Comparison of ENCODE assay signal across 31 cellular contexts in genomic region chr10:124496150-124496549, GRCh38. TPM values are rescaled to one million over a fixed set of nuclear protein-coding genes. Genes with fewer than 3 reads are reported as not detected.
DNase-seq lines count a peak whose midpoint lies in the region; ATAC-seq and TF ChIP-seq lines count a peak whose summit lies in the region.
"Had no signal": no experiment of that assay in that cellular context is flagged by ENCODE, and none has a peak within 500 bp of the region (broad histone marks: within the 10 kb centered on the region; RNA-seq: fewer than 3 reads in every experiment).

No MANE protein-coding gene starts in this region.

- no peaks in the 10 kb centered on the region for H3K79me2 ChIP-seq in OCI-LY7 (ENCODE audit: insufficient read depth, low read depth, low read length)

- no peak overlapping the region for H3K27ac Mint-ChIP-seq in CD14-positive monocyte
- no peak overlapping the region for H3K27ac Mint-ChIP-seq in natural killer cell treated with Interleukin-12 subunit alpha and Interleukin-12 subunit beta and Interleukin-15 and Interleukin-18, amount 100 ng/mL, for 72 hours
- H3K27ac Mint-ChIP-seq: HFFc6 had no signal

- BruUV-seq in OCI-LY7 (replicated peaks; lab: Mats Ljungman, UMichigan), result no TSS peak

- WGBS in sigmoid colon, 2 donors, result 94 to 95% methylated on average over 14 of the region's 14 CpGs

- no peak for TF ChIP-seq POLR2A in sigmoid colon (IDR thresholded peaks at IDR 0.05)

- no peak overlapping the region for H3K4me2 ChIP-seq in OCI-LY7 (ENCODE audit: low read length)
- H3K4me2 ChIP-seq: A549, PC-9 had no signal

- POLR2A ChIA-PET in OCI-LY7 (lab: Charles Lee), result no interaction called here

- H3K4me3 ChIP-seq in H7 (ENCODE audit: insufficient read depth, low read depth, low read length), result no peak overlapping the region
- no peak overlapping the region for H3K4me3 ChIP-seq in sigmoid colon
- H3K4me3 ChIP-seq in OCI-LY7 (ENCODE audit: low read depth, low read length, poor library complexity, severe bottlenecking), result no peak overlapping the region
- H3K4me3 ChIP-seq in lower lobe of right lung, result no peak overlapping the region
- H3K4me3 ChIP-seq: A549, HAP-1, MG63, PC-9, SJCRH30 had no signal

- H3K4me1 ChIP-seq in sigmoid colon, result no peaks in the 10 kb centered on the region
- no peaks in the 10 kb centered on the region for H3K4me1 ChIP-seq in OCI-LY7 (ENCODE audit: insufficient read depth, low read length, poor library complexity, severe bottlenecking)
- H3K4me1 ChIP-seq in lower lobe of right lung, result no peaks in the 10 kb centered on the region
- H3K4me1 ChIP-seq: A549, HAP-1, SJCRH30 had no signal

- DNase-seq in CD14-positive monocyte (ENCODE audit: low spot score), result peak; percentile 22
- DNase-seq in H7, result peak; percentile 34
- peak; percentile 80 for DNase-seq in islet precursor cell
- peak; percentile 47 for DNase-seq in sigmoid colon
- no peak for DNase-seq in OCI-LY7 (ENCODE audit: low spot score)
- DNase-seq in natural killer cell treated with Interleukin-12 subunit alpha and Interleukin-12 subunit beta and Interleukin-15 and Interleukin-18, amount 100 ng/mL, for 72 hours (ENCODE audit: low spot score), result no peak
- DNase-seq in lower lobe of right lung, result no peak
- DNase-seq: AML-193; C1 segment of cervical spinal cord; CD8-positive, alpha-beta memory T cell; DMS 273 treated with DMSO at 0.1 percent for 48 hours; DMS79; EL; GF-D8; HFFc6; IMR-90; KG1; MG63; NCI-H1694; NCI-H2081; NCI-H2171; NCI-H226; NCI-H510A; NCI-H69; PC-9; T-helper 1 cell had no signal

- H3K36me3 Mint-ChIP-seq in CD14-positive monocyte, result peaks cover 23 to 29% of the 10 kb centered on the region in 2 donors
- peaks cover 7% of the 10 kb centered on the region for H3K36me3 Mint-ChIP-seq in natural killer cell treated with Interleukin-12 subunit alpha and Interleukin-12 subunit beta and Interleukin-15 and Interleukin-18, amount 100 ng/mL, for 72 hours

- H3K4me1 Mint-ChIP-seq in CD14-positive monocyte, result peaks cover 22% of the 10 kb centered on the region
- peaks cover 3 to 6% of the 10 kb centered on the region in 2 donors for H3K4me1 Mint-ChIP-seq in natural killer cell treated with Interleukin-12 subunit alpha and Interleukin-12 subunit beta and Interleukin-15 and Interleukin-18, amount 100 ng/mL, for 72 hours (ENCODE audit: low read depth in 2 of 2)

- no peak overlapping the region for H3K27ac ChIP-seq in sigmoid colon
- H3K27ac ChIP-seq in OCI-LY7 (ENCODE audit: low read depth, low read length, poor library complexity, severe bottlenecking), result no peak overlapping the region
- H3K27ac ChIP-seq in lower lobe of right lung, result no peak overlapping the region
- H3K27ac ChIP-seq: A549, PC-9, SJCRH30 had no signal

- no peak for ATAC-seq in natural killer cell treated with Interleukin-12 subunit alpha and Interleukin-12 subunit beta and Interleukin-15 and Interleukin-18, amount 100 ng/mL, for 72 hours
- no peak for ATAC-seq in lower lobe of right lung
- ATAC-seq: Right ventricle myocardium inferior had no signal

- no peak for TF ChIP-seq CTCF in CD14-positive monocyte (IDR thresholded peaks at IDR 0.05)
- TF ChIP-seq CTCF in sigmoid colon (IDR thresholded peaks at IDR 0.05), result no peak
- no peak for TF ChIP-seq CTCF in OCI-LY7 (conservative IDR thresholded peaks at IDR 0.05; ENCODE audit: low read length)
- no peak for TF ChIP-seq CTCF in lower lobe of right lung (IDR thresholded peaks at IDR 0.05)

- CTCF ChIA-PET in OCI-LY7 (lab: Charles Lee; ENCODE audit: unreplicated experiment), result no interaction called here

- intact Hi-C loops in CD14-positive monocyte (cut with micrococcal nuclease) (no loop called here), sigmoid colon (cut with DNase I) (no loop called here), OCI-LY7 (cut with micrococcal nuclease; ENCODE audit: unreplicated experiment) (no loop called here), lower lobe of right lung (cut with DNase I) (no loop called here)

- no peaks in the 10 kb centered on the region for H4K20me1 ChIP-seq in OCI-LY7 (ENCODE audit: insufficient read depth, low read length)

- no peaks in the 10 kb centered on the region for H3K9me2 ChIP-seq in OCI-LY7 (ENCODE audit: insufficient read depth, low read length)

- H3K4me3 Mint-ChIP-seq in CD14-positive monocyte, result no peak overlapping the region
- H3K4me3 Mint-ChIP-seq in natural killer cell treated with Interleukin-12 subunit alpha and Interleukin-12 subunit beta and Interleukin-15 and Interleukin-18, amount 100 ng/mL, for 72 hours, result no peak overlapping the region
- H3K4me3 Mint-ChIP-seq: CD8-positive, alpha-beta memory T cell; HFFc6 had no signal

- peaks cover 5 to 7% (median 6%) of the 10 kb centered on the region in 7 donors for H3K9me3 Mint-ChIP-seq in CD14-positive monocyte
- H3K9me3 Mint-ChIP-seq in natural killer cell treated with Interleukin-12 subunit alpha and Interleukin-12 subunit beta and Interleukin-15 and Interleukin-18, amount 100 ng/mL, for 72 hours, result peaks cover 4% of the 10 kb centered on the region
- H3K9me3 Mint-ChIP-seq: HFFc6 had no signal

- H3K9me3 ChIP-seq in sigmoid colon, result no peaks in the 10 kb centered on the region
- H3K9me3 ChIP-seq in OCI-LY7 (ENCODE audit: low read length), result peaks cover 7% of the 10 kb centered on the region
- no peaks in the 10 kb centered on the region for H3K9me3 ChIP-seq in lower lobe of right lung
- H3K9me3 ChIP-seq: HAP-1, MG63, SJCRH30 had no signal

- no peaks in the 10 kb centered on the region for H3K27me3 Mint-ChIP-seq in CD14-positive monocyte (ENCODE audit: low read depth in 3 of 3)
- no peaks in the 10 kb centered on the region for H3K27me3 Mint-ChIP-seq in natural killer cell treated with Interleukin-12 subunit alpha and Interleukin-12 subunit beta and Interleukin-15 and Interleukin-18, amount 100 ng/mL, for 72 hours
- H3K27me3 Mint-ChIP-seq: CD8-positive, alpha-beta memory T cell had no signal

- H3K27me3 ChIP-seq in H7 (ENCODE audit: control insufficient read depth, insufficient read depth, low read length), result no peaks in the 10 kb centered on the region
- no peaks in the 10 kb centered on the region for H3K27me3 ChIP-seq in sigmoid colon
- no peaks in the 10 kb centered on the region for H3K27me3 ChIP-seq in lower lobe of right lung (ENCODE audit: low read depth)
- H3K27me3 ChIP-seq: MG63, SJCRH30 had no signal

- TF ChIP-seq EP300 in sigmoid colon (IDR thresholded peaks at IDR 0.05), result no peak

- H3K36me3 ChIP-seq in H7 (replicated peaks; ENCODE audit: control insufficient read depth, insufficient read depth, low read length) (peaks cover 3% of the 10 kb centered on the region), sigmoid colon (peaks cover 0 to 30% (median 3%) of the 10 kb centered on the region in 4 donors), OCI-LY7 (ENCODE audit: insufficient read depth, low read length) (peaks cover 13% of the 10 kb centered on the region), lower lobe of right lung (no peaks in the 10 kb centered on the region)
- H3K36me3 ChIP-seq: HAP-1, SJCRH30 had no signal

- H2AFZ ChIP-seq in OCI-LY7 (ENCODE audit: low read length), result no peak overlapping the region
- H2AFZ ChIP-seq: PC-9 had no signal

RNA-seq across cellular contexts. Expression of gene LHPP, which starts 34.5 kb away (rescaled TPM):
- polyA plus RNA-seq in CD14-positive monocyte (10 to 100 TPM; 15.2 to 20.6 TPM), sigmoid colon (10 to 100 TPM; 17.1 to 22.8 (median 20.6) TPM)
- total RNA-seq in H7 (2014; rRNA removed; shearing (Covaris generic)), result 26.2 and 29.6 TPM in 2 replicates
- total RNA-seq in sigmoid colon (10 to 100 TPM; 17.5 to 35.7 (median 24.9) TPM), OCI-LY7 (2022) (53.3 and 65.2 TPM in 2 replicates), lower lobe of right lung (17.8 TPM)
- 19.1 and 30.3 TPM in 2 replicates for total RNA-seq in OCI-LY7 (2014; rRNA removed; shearing (Covaris generic))
- 1 to 10 TPM; 4.4 to 6.1 TPM for total RNA-seq in natural killer cell treated with Interleukin-12 subunit alpha and Interleukin-12 subunit beta and Interleukin-15 and Interleukin-18, amount 100 ng/mL, for 72 hours

RNA-seq across cellular contexts. Expression of gene NKX1-2, which starts 46.3 kb away (rescaled TPM):
- polyA plus RNA-seq in CD14-positive monocyte, result not detected
- 57.8 and 65.1 TPM in 2 replicates for total RNA-seq in H7 (2014; rRNA removed; shearing (Covaris generic))
- not detected for total RNA-seq in sigmoid colon
- not detected for polyA plus RNA-seq in sigmoid colon
- not detected in 2 replicates for total RNA-seq in OCI-LY7 (2014; rRNA removed; shearing (Covaris generic))
- total RNA-seq in OCI-LY7 (2022), result not detected in 2 replicates
- not detected for total RNA-seq in natural killer cell treated with Interleukin-12 subunit alpha and Interleukin-12 subunit beta and Interleukin-15 and Interleukin-18, amount 100 ng/mL, for 72 hours
- total RNA-seq in lower lobe of right lung, result not detected
- total RNA-seq: CD8-positive, alpha-beta memory T cell; HFFc6; IMR-90; Right ventricle myocardium inferior; RPMI7951 had no signal
- polyA plus RNA-seq: CD8-positive, alpha-beta memory T cell; IMR-90 had no signal

Comparison
In these comparisons a context has a peak if more than half of its experiments do, and no peak if none do; other contexts are left out.
1. DNase-seq: peak in CD14-positive monocyte (single experiment), H7 (single experiment), islet precursor cell (single experiment) and sigmoid colon (single experiment); none in OCI-LY7 (single experiment), natural killer cell treated with Interleukin-12 subunit alpha and Interleukin-12 subunit beta and Interleukin-15 and Interleukin-18, amount 100 ng/mL, for 72 hours (single experiment) and lower lobe of right lung (single experiment).
2. RNA of gene NKX1-2, which starts 46.3 kb away (total RNA-seq): 57.8 to 65.1 TPM in H7; not detected in sigmoid colon, not detected in OCI-LY7, not detected in natural killer cell treated with Interleukin-12 subunit alpha and Interleukin-12 subunit beta and Interleukin-15 and Interleukin-18, amount 100 ng/mL, for 72 hours and not detected in lower lobe of right lung (single experiment); every median in the first group is over 10 times any median in the second.